Comparison of ENCODE assay signal across 14 cellular contexts in genomic region chr9:79880626-79881025, GRCh38.
DNase-seq lines count a peak whose midpoint lies in the region; ATAC-seq lines count a peak whose summit lies in the region.
"Had no signal": no experiment of that assay in that cellular context is flagged by ENCODE, and none has a peak within 500 bp of the region (broad histone marks: within the 10 kb centered on the region; RNA-seq: fewer than 3 reads in every experiment).

No MANE protein-coding gene starts in this region.

- H3K27me3 Mint-ChIP-seq in CD4-positive, CD25-positive, alpha-beta regulatory T cell = peaks cover 13% of the 10 kb centered on the region
- H3K27me3 Mint-ChIP-seq in T-helper 2 cell treated with Interferon-gamma antibody and Interleukin-4, amounts not matched to agents 5 μg/mL and 100 μg/mL, for 36 hours (ENCODE audit: low read depth) = peaks cover 14% of the 10 kb centered on the region

- H3K9me3 Mint-ChIP-seq in CD4-positive, CD25-positive, alpha-beta regulatory T cell = peaks cover 0 to 4% (median 0%) of the 10 kb centered on the region in 7 donors
- H3K9me3 Mint-ChIP-seq in T-helper 2 cell treated with Interferon-gamma antibody and Interleukin-4, amounts not matched to agents 5 μg/mL and 100 μg/mL, for 36 hours = no peaks in the 10 kb centered on the region
- H3K9me3 Mint-ChIP-seq: dendritic cell treated with granulocyte-macrophage colony-stimulating factor and Interleukin-4, amounts not matched to agents 40 ng/mL and 50 ng/mL, for 4 days had no signal

- no peak overlapping the region for H3K27ac Mint-ChIP-seq in CD4-positive, CD25-positive, alpha-beta regulatory T cell
- H3K27ac Mint-ChIP-seq in T-helper 2 cell treated with Interferon-gamma antibody and Interleukin-4, amounts not matched to agents 5 μg/mL and 100 μg/mL, for 36 hours = no peak overlapping the region
- H3K27ac Mint-ChIP-seq: dendritic cell treated with granulocyte-macrophage colony-stimulating factor and Interleukin-4, amounts not matched to agents 40 ng/mL and 50 ng/mL, for 4 days had no signal

- H3K27me3 ChIP-seq in CD4-positive, CD25-positive, alpha-beta regulatory T cell (ENCODE audit: control insufficient read depth, insufficient read depth, low read length) = no peaks in the 10 kb centered on the region
- H3K27me3 ChIP-seq: upper lobe of right lung had no signal

- peak in 1 of 3 donors; percentile 52 for DNase-seq in CD4-positive, CD25-positive, alpha-beta regulatory T cell
- DNase-seq in T-helper 2 cell treated with Interferon-gamma antibody and Interleukin-4, amounts not matched to agents 5 μg/mL and 100 μg/mL, for 36 hours (ENCODE audit: low spot score) = no peak
- DNase-seq in T-helper 9 cell (no peak), NCI-H446 treated with DMSO at 0.1 percent for 48 hours (lab: John Stamatoyannopoulos, UW) (no peak), COR-L47 (lab: John Stamatoyannopoulos, UW) (no peak)
- DNase-seq: aorta, NCI-H1436 treated with DMSO at 0.1 percent for 48 hours, NCI-H748 treated with DMSO at 0.1 percent for 48 hours, posterior cingulate gyrus, upper lobe of right lung had no signal

- no peaks in the 10 kb centered on the region for H3K9me3 ChIP-seq in CD4-positive, CD25-positive, alpha-beta regulatory T cell (ENCODE audit: control insufficient read depth in 2 of 2, low read length in 2 of 2)
- H3K9me3 ChIP-seq: upper lobe of right lung had no signal

- peak overlapping the region in 3 of 4 donors; percentile 7 to 21 (median 15) for H3K4me3 Mint-ChIP-seq in CD4-positive, CD25-positive, alpha-beta regulatory T cell
- H3K4me3 Mint-ChIP-seq in T-helper 2 cell treated with Interferon-gamma antibody and Interleukin-4, amounts not matched to agents 5 μg/mL and 100 μg/mL, for 36 hours = no peak overlapping the region
- H3K4me3 Mint-ChIP-seq: dendritic cell treated with granulocyte-macrophage colony-stimulating factor and Interleukin-4, amounts not matched to agents 40 ng/mL and 50 ng/mL, for 4 days had no signal

- no peak overlapping the region for H3K27ac ChIP-seq in CD4-positive, CD25-positive, alpha-beta regulatory T cell (ENCODE audit: insufficient read depth, low read length, poor library complexity, severe bottlenecking)
- H3K27ac ChIP-seq: upper lobe of right lung had no signal

- H3K4me1 ChIP-seq in CD4-positive, CD25-positive, alpha-beta regulatory T cell (ENCODE audit: control insufficient read depth, insufficient read depth, low read length, poor library complexity, severe bottlenecking) = peaks cover 60% of the 10 kb centered on the region
- H3K4me1 ChIP-seq: upper lobe of right lung had no signal

- no peaks in the 10 kb centered on the region for H3K36me3 Mint-ChIP-seq in CD4-positive, CD25-positive, alpha-beta regulatory T cell
- H3K36me3 Mint-ChIP-seq in T-helper 2 cell treated with Interferon-gamma antibody and Interleukin-4, amounts not matched to agents 5 μg/mL and 100 μg/mL, for 36 hours (ENCODE audit: low read depth) = no peaks in the 10 kb centered on the region

- peaks cover 20 to 67% (median 52%) of the 10 kb centered on the region in 4 donors for H3K4me1 Mint-ChIP-seq in CD4-positive, CD25-positive, alpha-beta regulatory T cell
- H3K4me1 Mint-ChIP-seq in T-helper 2 cell treated with Interferon-gamma antibody and Interleukin-4, amounts not matched to agents 5 μg/mL and 100 μg/mL, for 36 hours (ENCODE audit: low read depth) = peaks cover 40% of the 10 kb centered on the region

- H3K36me3 ChIP-seq in CD4-positive, CD25-positive, alpha-beta regulatory T cell (ENCODE audit: control insufficient read depth, insufficient read depth, low read length) = no peaks in the 10 kb centered on the region
- H3K36me3 ChIP-seq: upper lobe of right lung had no signal

- H3K4me3 ChIP-seq in CD4-positive, CD25-positive, alpha-beta regulatory T cell (ENCODE audit: low read depth, low read length) = peak overlapping the region; percentile 49
- H3K4me3 ChIP-seq: upper lobe of right lung had no signal

- ATAC-seq in CD4-positive, CD25-positive, alpha-beta regulatory T cell (ENCODE audit: low read depth in 2 of 2) = no peak
- ATAC-seq in GM19452 (IDR thresholded peaks at IDR 0.05; ENCODE audit: unreplicated experiment) = peak; percentile 42
- ATAC-seq in HG02763 (IDR thresholded peaks at IDR 0.05; ENCODE audit: unreplicated experiment) = peak; percentile 48
- peak; percentile 54 for ATAC-seq in HG03460 (IDR thresholded peaks at IDR 0.05; ENCODE audit: unreplicated experiment)
- ATAC-seq: upper lobe of right lung had no signal

Comparison
In these comparisons a context has a peak if more than half of its experiments do, and no peak if none do; other contexts are left out.
1. ATAC-seq: peak in GM19452 (single experiment), HG02763 (single experiment) and HG03460 (single experiment); none in CD4-positive, CD25-positive, alpha-beta regulatory T cell (0 of 2).